ENCODE assay signal across 8 cellular contexts in genomic region chr5:76403963-76404693, GRCh38. TPM values are rescaled to one million over a fixed set of nuclear protein-coding genes. Genes with fewer than 3 reads are reported as not detected.
DNase-seq lines count a peak whose midpoint lies in the region; ATAC-seq and TF ChIP-seq lines count a peak whose summit lies in the region.

No MANE protein-coding gene starts in this region.

- intact Hi-C loops in Calu3 (cut with micrococcal nuclease; ENCODE audit: unreplicated experiment), result loop anchor here (1.0 to 5.0 kb wide), 5 partner anchors 53 to 179 kb away; no protein-coding TSS in a partner anchor

- DNase-seq in Calu3, result peak; percentile 80
- DNase-seq in activated naive CD4-positive, alpha-beta T cell treated with Interleukin-2 at 50 U/mL for 16 hours, result peak; percentile 84
- peak; percentile 91 for DNase-seq in immature natural killer cell
- peak; percentile 80 for DNase-seq in stimulated activated CD4-positive, alpha-beta T cell treated with anti-CD3 and anti-CD28 coated beads, Interleukin-1b, Interleukin-23, amount 100 ng/mL, for 48 hours
- DNase-seq in NCI-H2227 (lab: John Stamatoyannopoulos, UW; ENCODE audit: unreplicated experiment), result no peak
- DNase-seq in globus pallidus (ENCODE audit: low spot score), result no peak

- H3K36me3 Mint-ChIP-seq in Calu3 (ENCODE audit: insufficient read depth, unreplicated experiment), result peaks cover 25% of the 10 kb centered on the region
- H3K36me3 Mint-ChIP-seq in immature natural killer cell, result no peaks in the 10 kb centered on the region

- H3K9me3 Mint-ChIP-seq in Calu3 (ENCODE audit: low read depth, unreplicated experiment) (no peaks in the 10 kb centered on the region), immature natural killer cell (no peaks in the 10 kb centered on the region)

- ATAC-seq in GM21825 (IDR thresholded peaks at IDR 0.05; ENCODE audit: unreplicated experiment), result peak; percentile 21

- no peak for TF ChIP-seq CTCF in Calu3 (IDR thresholded peaks at IDR 0.05; ENCODE audit: unreplicated experiment)

- CTCF ChIA-PET in Calu3 (lab: Charles Lee), result interaction anchor here (0.5 to 2.5 kb wide), 8 partner anchors 12 to 179 kb away, joined by 3 to 14 read pairs (median 4); no protein-coding TSS in a partner anchor

- H3K4me3 Mint-ChIP-seq in Calu3 (ENCODE audit: low read depth, unreplicated experiment) (peak overlapping the region; percentile 90), immature natural killer cell (peak overlapping the region; percentile 93 to 98 (median 95))

- BruUV-seq in Calu3 (replicated peaks; lab: Mats Ljungman, UMichigan), result no TSS peak

- H3K4me1 Mint-ChIP-seq in Calu3 (ENCODE audit: low read depth, unreplicated experiment) (peaks cover 10% of the 10 kb centered on the region), immature natural killer cell (peaks cover 69 to 72% of the 10 kb centered on the region in 2 donors)

- H3K27me3 Mint-ChIP-seq in Calu3 (ENCODE audit: unreplicated experiment) (peaks cover 36% of the 10 kb centered on the region), immature natural killer cell (ENCODE audit: low read depth in 3 of 3) (peaks cover 12 to 27% (median 22%) of the 10 kb centered on the region in 3 donors)

- H3K27ac Mint-ChIP-seq in Calu3 (ENCODE audit: unreplicated experiment), result no peak overlapping the region
- H3K27ac Mint-ChIP-seq in immature natural killer cell, result peak overlapping the region; percentile 87 to 99 (median 94)

TF ChIP-seq in PFSK-1, 5 proteins besides CTCF, POLR2A, EP300 and RAD21:
- TF ChIP-seq POLR2AphosphoS5 (IDR thresholded peaks at IDR 0.05; ENCODE audit: low read depth, low read length) (no peak), TAF1 (IDR thresholded peaks at IDR 0.05; ENCODE audit: borderline replicate concordance, insufficient read depth, low read length) (no peak), REST (IDR thresholded peaks at IDR 0.05; ENCODE audit: insufficient read depth in 1 of 2, low read depth in 2 of 2, low read length in 2 of 2) (no peak), FOXP2 (optimal IDR thresholded peaks at IDR 0.05; ENCODE audit: borderline replicate concordance, extremely low read depth, extremely low read length, insufficient read depth) (no peak), SIN3A (IDR thresholded peaks at IDR 0.05; ENCODE audit: borderline replicate concordance, insufficient read depth, low read length) (peak; percentile 50; the same call in 1 of the 2 replicates)

RNA-seq across cellular contexts. Expression of gene IQGAP2, which starts 1.0 kb away (rescaled TPM):
- 13.4 and 25.0 TPM in 2 replicates for total RNA-seq in Calu3 (2022)
- 27.7 TPM for polyA plus RNA-seq in PFSK-1 (2012; ENCODE audit: insufficient read length, low read depth)
- polyA plus RNA-seq in immature natural killer cell, result 10 to 100 TPM; 38.8 to 92.5 (median 43.6) TPM

Comparison
In these comparisons a context has a peak if more than half of its experiments do, and no peak if none do; other contexts are left out.
1. DNase-seq: peak in Calu3 (single experiment), activated naive CD4-positive, alpha-beta T cell treated with Interleukin-2 at 50 U/mL for 16 hours (single experiment), immature natural killer cell (3 of 3) and stimulated activated CD4-positive, alpha-beta T cell treated with anti-CD3 and anti-CD28 coated beads, Interleukin-1b, Interleukin-23, amount 100 ng/mL, for 48 hours (single experiment); none in NCI-H2227 (single experiment) and globus pallidus (single experiment).